In genomic region chr1:12432897-12433296, GRCh38 we compare ENCODE assay signal across 15 cellular contexts.
DNase-seq lines count a peak whose midpoint lies in the region; ATAC-seq and TF ChIP-seq lines count a peak whose summit lies in the region.
"Had no signal": no experiment of that assay in that cellular context is flagged by ENCODE, and none has a peak within 500 bp of the region (broad histone marks: within the 10 kb centered on the region; RNA-seq: fewer than 3 reads in every experiment).

No MANE protein-coding gene starts in this region.

- H3K79me2 ChIP-seq in hepatocyte (peaks cover 3% of the 10 kb centered on the region), GM23248 (ENCODE audit: insufficient read depth) (no peaks in the 10 kb centered on the region)

- H3K27ac Mint-ChIP-seq in activated CD8-positive, alpha-beta T cell treated with anti-CD3 and anti-CD28 coated beads for 36 hours: peak overlapping the region; percentile 96

- WGBS in hepatocyte (ENCODE audit: low lambda C conversion rate, missing lambda C conversion rate): 86% methylated on average over 6 of the region's 6 CpGs
- WGBS in GM23248 (ENCODE audit: low coverage in 1 of 2, low lambda C conversion rate in 2 of 2, missing lambda C conversion rate in 2 of 2), 2 experiments: 98 to 100% methylated on average over 6 of the region's 6 CpGs

- peaks cover 58% of the 10 kb centered on the region for H3K36me3 Mint-ChIP-seq in activated CD8-positive, alpha-beta T cell treated with anti-CD3 and anti-CD28 coated beads for 36 hours (ENCODE audit: low read depth)

- intact Hi-C loops in activated CD8-positive, alpha-beta T cell treated with anti-CD3 and anti-CD28 coated beads for 36 hours (cut with micrococcal nuclease): no loop called here
- intact Hi-C loops in sciatic nerve (cut with DNase I): no loop called here

- no peak overlapping the region for H2AFZ ChIP-seq in hepatocyte
- no peak overlapping the region for H2AFZ ChIP-seq in GM23248

- peak overlapping the region; percentile 60 for H3K27ac ChIP-seq in BLaER1
- no peak overlapping the region for H3K27ac ChIP-seq in hepatocyte
- no peak overlapping the region for H3K27ac ChIP-seq in GM23248
- H3K27ac ChIP-seq: foreskin keratinocyte had no signal

- H3K4me3 Mint-ChIP-seq in activated CD8-positive, alpha-beta T cell treated with anti-CD3 and anti-CD28 coated beads for 36 hours: no peak overlapping the region

- POLR2A ChIA-PET in activated CD8-positive, alpha-beta T cell treated with anti-CD3 and anti-CD28 coated beads for 36 hours (lab: Charles Lee): interaction anchor here (0.7 to 9.2 kb wide), 6 partner anchors 17 to 185 kb away, joined by 4 to 141 read pairs (median 10); partner anchors contain the start of gene DHRS3

- H3K4me1 Mint-ChIP-seq in activated CD8-positive, alpha-beta T cell treated with anti-CD3 and anti-CD28 coated beads for 36 hours (ENCODE audit: low read depth): peaks cover 74% of the 10 kb centered on the region

- H3K4me2 ChIP-seq in BLaER1: peak overlapping the region; percentile 87
- H3K4me2 ChIP-seq in hepatocyte: peak overlapping the region; percentile 53
- no peak overlapping the region for H3K4me2 ChIP-seq in GM23248 (ENCODE audit: unreplicated experiment)

- H3K9me3 Mint-ChIP-seq in activated CD8-positive, alpha-beta T cell treated with anti-CD3 and anti-CD28 coated beads for 36 hours: peaks cover 5% of the 10 kb centered on the region

- peaks cover 2% of the 10 kb centered on the region for H3K27me3 Mint-ChIP-seq in activated CD8-positive, alpha-beta T cell treated with anti-CD3 and anti-CD28 coated beads for 36 hours

- no peak for ATAC-seq in activated CD8-positive, alpha-beta T cell treated with anti-CD3 and anti-CD28 coated beads for 36 hours
- ATAC-seq in sciatic nerve (peak; percentile 17), HG03025 (IDR thresholded peaks at IDR 0.05; ENCODE audit: low FRiP score, unreplicated experiment) (no peak)
- ATAC-seq: foreskin keratinocyte had no signal

- H3K9me2 ChIP-seq in hepatocyte (replicated peaks; ENCODE audit: insufficient read depth) (no peaks in the 10 kb centered on the region), GM23248 (ENCODE audit: insufficient read depth) (no peaks in the 10 kb centered on the region)

- no peak for TF ChIP-seq CTCF in activated CD8-positive, alpha-beta T cell treated with anti-CD3 and anti-CD28 coated beads for 36 hours (IDR thresholded peaks at IDR 0.05)
- no peak for TF ChIP-seq CTCF in hepatocyte (IDR thresholded peaks at IDR 0.05; ENCODE audit: poor library complexity)

- in situ Hi-C loops in GM23248 (cut with MboI): no loop called here

- peaks cover 39% of the 10 kb centered on the region for H3F3A ChIP-seq in GM23248 (ENCODE audit: insufficient read depth)

- H3K36me3 ChIP-seq in BLaER1: peaks cover 28% of the 10 kb centered on the region
- no peaks in the 10 kb centered on the region for H3K36me3 ChIP-seq in hepatocyte (replicated peaks; ENCODE audit: insufficient read depth, low read depth)
- no peaks in the 10 kb centered on the region for H3K36me3 ChIP-seq in GM23248 (ENCODE audit: low read depth)

- H3K4me1 ChIP-seq in BLaER1 (peaks cover 59% of the 10 kb centered on the region), hepatocyte (ENCODE audit: insufficient read depth) (peaks cover 23% of the 10 kb centered on the region), GM23248 (ENCODE audit: insufficient read depth) (peaks cover 42% of the 10 kb centered on the region)

- H4K20me1 ChIP-seq in BLaER1 (no peaks in the 10 kb centered on the region), hepatocyte (ENCODE audit: insufficient read depth, poor library complexity, severe bottlenecking) (no peaks in the 10 kb centered on the region), GM23248 (ENCODE audit: insufficient read depth) (no peaks in the 10 kb centered on the region)

- H3K27me3 ChIP-seq in BLaER1 (no peaks in the 10 kb centered on the region), hepatocyte (no peaks in the 10 kb centered on the region), GM23248 (replicated peaks; ENCODE audit: insufficient read depth) (no peaks in the 10 kb centered on the region)
- H3K27me3 ChIP-seq: foreskin keratinocyte, MG63 had no signal

- H3K9me3 ChIP-seq in BLaER1: no peaks in the 10 kb centered on the region
- H3K9me3 ChIP-seq in hepatocyte (ENCODE audit: low read depth): no peaks in the 10 kb centered on the region
- no peaks in the 10 kb centered on the region for H3K9me3 ChIP-seq in GM23248 (ENCODE audit: low read depth)
- H3K9me3 ChIP-seq: MG63 had no signal

- no peak overlapping the region for H3K4me3 ChIP-seq in BLaER1
- no peak overlapping the region for H3K4me3 ChIP-seq in hepatocyte
- no peak overlapping the region for H3K4me3 ChIP-seq in GM23248
- H3K4me3 ChIP-seq: MG63 had no signal

- DNase-seq in activated CD8-positive, alpha-beta T cell treated with anti-CD3 and anti-CD28 coated beads for 36 hours: no peak
- DNase-seq in hepatocyte (ENCODE audit: low spot score) (no peak), sciatic nerve (ENCODE audit: low spot score) (no peak), GM23248 (no peak), HPDE6-E6E7 (ENCODE audit: extremely low spot score) (no peak), NCI-H2227 treated with DMSO at 0.1 percent for 48 hours (lab: John Stamatoyannopoulos, UW) (no peak)
- DNase-seq: activated CD4-positive, alpha-beta T cell treated with anti-CD3 and anti-CD28 coated beads, Interleukin-2, amount 50 U/mL, for 48 hours; activated naive CD4-positive, alpha-beta T cell treated with anti-CD3 and anti-CD28 coated beads, Interleukin-2, amount 10 ng/mL, durations not matched to agents 7 days and 5 days; AML-193; foreskin keratinocyte; PC-3; T-helper 2 cell had no signal

- H3K9ac ChIP-seq in BLaER1 (no peak overlapping the region), GM23248 (no peak overlapping the region)

- CTCF ChIA-PET in activated CD8-positive, alpha-beta T cell treated with anti-CD3 and anti-CD28 coated beads for 36 hours (lab: Charles Lee): interaction anchor here (1.2 to 8.4 kb wide), 2 partner anchors 14 to 16 kb away, joined by 5 to 88 read pairs; no protein-coding TSS in a partner anchor
